Comparison of ENCODE assay signal across 1 cellular context in the genomic region with DNA sequence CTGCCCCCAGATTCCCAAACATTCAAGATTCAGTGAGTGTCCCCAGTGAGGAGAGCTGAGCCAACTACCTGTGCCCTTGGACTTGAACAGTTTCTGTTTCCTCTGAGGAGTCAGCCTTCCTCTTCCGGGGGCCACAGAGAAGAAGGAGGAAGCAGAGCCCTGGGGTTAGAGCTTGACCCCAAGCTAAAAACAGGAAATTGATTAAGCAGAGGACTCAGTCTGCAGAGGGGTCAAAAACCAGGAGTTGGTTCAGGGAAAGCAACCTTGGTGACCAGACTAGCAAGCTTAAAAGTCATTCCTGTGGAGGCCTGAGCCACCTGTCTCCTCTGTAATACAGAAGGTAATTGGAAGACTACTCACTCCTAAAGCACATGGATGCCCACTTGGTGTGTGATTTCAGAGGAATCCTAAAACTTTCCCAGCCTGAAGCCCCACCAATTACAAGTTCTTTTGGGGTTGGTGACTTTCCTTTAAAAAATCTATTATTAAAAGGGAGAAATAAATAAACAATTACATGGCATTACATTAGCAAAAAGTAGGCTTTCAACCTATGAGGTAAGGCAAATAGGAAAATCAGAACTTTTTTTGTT.
TF ChIP-seq lines count a peak whose summit lies in the region.

No MANE protein-coding gene starts in this region.

TF ChIP-seq in HepG2, 621 proteins besides CTCF, POLR2A, EP300 and RAD21 (continued from another document and continues in another):
- TF ChIP-seq HOMEZ (CRISPR knock-in tag; IDR thresholded peaks at IDR 0.05; ENCODE audit: low read depth) (peak; percentile 67), NCOA5 (CRISPR knock-in tag; IDR thresholded peaks at IDR 0.05) (no peak), ZMYM2 (CRISPR knock-in tag; IDR thresholded peaks at IDR 0.05) (no peak), PHB2 (IDR thresholded peaks at IDR 0.05; ENCODE audit: partially characterized antibody) (no peak), ZNF207 (IDR thresholded peaks at IDR 0.05; ENCODE audit: borderline replicate concordance) (no peak), ATF2 (CRISPR knock-in tag; IDR thresholded peaks at IDR 0.05) (peak; percentile 14; the same call in 1 of the 2 replicates), DNMT1 (CRISPR knock-in tag; IDR thresholded peaks at IDR 0.05) (no peak), ZNF780A (CRISPR knock-in tag; IDR thresholded peaks at IDR 0.05) (no peak), GATAD1 (CRISPR knock-in tag; IDR thresholded peaks at IDR 0.05) (peak; percentile 60; the same call in 1 of the 2 replicates), SAP130 (CRISPR knock-in tag; IDR thresholded peaks at IDR 0.05; ENCODE audit: low read depth) (peak; percentile 68), ZNF577 (CRISPR knock-in tag; IDR thresholded peaks at IDR 0.05; ENCODE audit: borderline replicate concordance, low read depth) (no peak), MAF1 (CRISPR knock-in tag; IDR thresholded peaks at IDR 0.05; ENCODE audit: borderline replicate concordance) (no peak), MTF1 (CRISPR knock-in tag; IDR thresholded peaks at IDR 0.05) (no peak), KDM1A (CRISPR knock-in tag; IDR thresholded peaks at IDR 0.05) (no peak), HNRNPUL1 (IDR thresholded peaks at IDR 0.05; ENCODE audit: low read depth, low read length) (no peak), ZNF256 (CRISPR knock-in tag; conservative IDR thresholded peaks at IDR 0.05) (no peak), GPBP1L1 (CRISPR knock-in tag; IDR thresholded peaks at IDR 0.05) (no peak), PHF5A (CRISPR knock-in tag; IDR thresholded peaks at IDR 0.05; ENCODE audit: low read depth, unreplicated experiment) (no peak), ZNF224 (CRISPR knock-in tag; IDR thresholded peaks at IDR 0.05) (no peak), SP1 (IDR thresholded peaks at IDR 0.05) (no peak), SP1 (CRISPR knock-in tag; IDR thresholded peaks at IDR 0.05) (no peak), ESRRA (CRISPR knock-in tag; IDR thresholded peaks at IDR 0.05; ENCODE audit: low read depth) (peak; percentile 62), NR3C1 (CRISPR knock-in tag; IDR thresholded peaks at IDR 0.05) (no peak), ZNF10 (CRISPR knock-in tag; IDR thresholded peaks at IDR 0.05; ENCODE audit: borderline replicate concordance, low read depth) (no peak), ETV5 (CRISPR knock-in tag; IDR thresholded peaks at IDR 0.05; ENCODE audit: borderline replicate concordance) (peak; percentile 99), ZNF605 (CRISPR knock-in tag; IDR thresholded peaks at IDR 0.05) (no peak), PHF21A (CRISPR knock-in tag; IDR thresholded peaks at IDR 0.05) (peak; percentile 75; the same call in 1 of the 2 replicates), ZNF792 (CRISPR knock-in tag; IDR thresholded peaks at IDR 0.05) (0 out of 2 replicates have a peak, but pooled peaks have one; percentile 32), NAIF1 (CRISPR knock-in tag; IDR thresholded peaks at IDR 0.05; ENCODE audit: borderline replicate concordance) (no peak), ZNF432 (CRISPR knock-in tag; IDR thresholded peaks at IDR 0.05; ENCODE audit: borderline replicate concordance) (no peak), ZEB1 (IDR thresholded peaks at IDR 0.05; ENCODE audit: insufficient replicate concordance, low read depth) (peak; percentile 49), WIZ (CRISPR knock-in tag; IDR thresholded peaks at IDR 0.05) (no peak)
- TF ChIP-seq, protein P1, sequence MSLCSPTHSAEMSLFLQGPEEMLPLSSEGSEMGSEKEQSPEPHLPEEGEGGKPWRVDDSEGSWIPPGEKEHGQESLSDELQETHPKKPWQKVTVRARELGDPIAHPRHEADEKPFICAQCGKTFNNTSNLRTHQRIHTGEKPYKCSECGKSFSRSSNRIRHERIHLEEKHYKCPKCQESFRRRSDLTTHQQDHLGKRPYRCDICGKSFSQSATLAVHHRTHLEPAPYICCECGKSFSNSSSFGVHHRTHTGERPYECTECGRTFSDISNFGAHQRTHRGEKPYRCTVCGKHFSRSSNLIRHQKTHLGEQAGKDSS (CRISPR knock-in tag; IDR thresholded peaks at IDR 0.05; ENCODE audit: borderline replicate concordance, low read depth): no peak; the same call in 1 of the 2 replicates
- TF ChIP-seq, protein P2, sequence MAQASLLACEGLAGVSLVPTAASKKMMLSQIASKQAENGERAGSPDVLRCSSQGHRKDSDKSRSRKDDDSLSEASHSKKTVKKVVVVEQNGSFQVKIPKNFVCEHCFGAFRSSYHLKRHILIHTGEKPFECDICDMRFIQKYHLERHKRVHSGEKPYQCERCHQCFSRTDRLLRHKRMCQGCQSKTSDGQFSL (CRISPR knock-in tag; IDR thresholded peaks at IDR 0.05): no peak
- TF ChIP-seq, protein P3, sequence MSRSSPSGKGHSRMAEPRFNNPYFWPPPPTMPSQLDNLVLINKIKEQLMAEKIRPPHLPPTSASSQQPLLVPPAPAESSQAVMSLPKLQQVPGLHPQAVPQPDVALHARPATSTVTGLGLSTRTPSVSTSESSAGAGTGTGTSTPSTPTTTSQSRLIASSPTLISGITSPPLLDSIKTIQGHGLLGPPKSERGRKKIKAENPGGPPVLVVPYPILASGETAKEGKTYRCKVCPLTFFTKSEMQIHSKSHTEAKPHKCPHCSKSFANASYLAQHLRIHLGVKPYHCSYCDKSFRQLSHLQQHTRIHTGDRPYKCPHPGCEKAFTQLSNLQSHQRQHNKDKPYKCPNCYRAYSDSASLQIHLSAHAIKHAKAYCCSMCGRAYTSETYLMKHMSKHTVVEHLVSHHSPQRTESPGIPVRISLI (CRISPR knock-in tag; IDR thresholded peaks at IDR 0.05; ENCODE audit: borderline replicate concordance): peak; percentile 16; the same call in 1 of the 2 replicates
- TF ChIP-seq, protein P4, sequence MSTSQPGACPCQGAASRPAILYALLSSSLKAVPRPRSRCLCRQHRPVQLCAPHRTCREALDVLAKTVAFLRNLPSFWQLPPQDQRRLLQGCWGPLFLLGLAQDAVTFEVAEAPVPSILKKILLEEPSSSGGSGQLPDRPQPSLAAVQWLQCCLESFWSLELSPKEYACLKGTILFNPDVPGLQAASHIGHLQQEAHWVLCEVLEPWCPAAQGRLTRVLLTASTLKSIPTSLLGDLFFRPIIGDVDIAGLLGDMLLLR (CRISPR knock-in tag; IDR thresholded peaks at IDR 0.05): no peak
- TF ChIP-seq, protein P5, sequence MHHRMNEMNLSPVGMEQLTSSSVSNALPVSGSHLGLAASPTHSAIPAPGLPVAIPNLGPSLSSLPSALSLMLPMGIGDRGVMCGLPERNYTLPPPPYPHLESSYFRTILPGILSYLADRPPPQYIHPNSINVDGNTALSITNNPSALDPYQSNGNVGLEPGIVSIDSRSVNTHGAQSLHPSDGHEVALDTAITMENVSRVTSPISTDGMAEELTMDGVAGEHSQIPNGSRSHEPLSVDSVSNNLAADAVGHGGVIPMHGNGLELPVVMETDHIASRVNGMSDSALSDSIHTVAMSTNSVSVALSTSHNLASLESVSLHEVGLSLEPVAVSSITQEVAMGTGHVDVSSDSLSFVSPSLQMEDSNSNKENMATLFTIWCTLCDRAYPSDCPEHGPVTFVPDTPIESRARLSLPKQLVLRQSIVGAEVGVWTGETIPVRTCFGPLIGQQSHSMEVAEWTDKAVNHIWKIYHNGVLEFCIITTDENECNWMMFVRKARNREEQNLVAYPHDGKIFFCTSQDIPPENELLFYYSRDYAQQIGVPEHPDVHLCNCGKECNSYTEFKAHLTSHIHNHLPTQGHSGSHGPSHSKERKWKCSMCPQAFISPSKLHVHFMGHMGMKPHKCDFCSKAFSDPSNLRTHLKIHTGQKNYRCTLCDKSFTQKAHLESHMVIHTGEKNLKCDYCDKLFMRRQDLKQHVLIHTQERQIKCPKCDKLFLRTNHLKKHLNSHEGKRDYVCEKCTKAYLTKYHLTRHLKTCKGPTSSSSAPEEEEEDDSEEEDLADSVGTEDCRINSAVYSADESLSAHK (CRISPR knock-in tag; IDR thresholded peaks at IDR 0.05; ENCODE audit: borderline replicate concordance): no peak
- TF ChIP-seq, protein P6, sequence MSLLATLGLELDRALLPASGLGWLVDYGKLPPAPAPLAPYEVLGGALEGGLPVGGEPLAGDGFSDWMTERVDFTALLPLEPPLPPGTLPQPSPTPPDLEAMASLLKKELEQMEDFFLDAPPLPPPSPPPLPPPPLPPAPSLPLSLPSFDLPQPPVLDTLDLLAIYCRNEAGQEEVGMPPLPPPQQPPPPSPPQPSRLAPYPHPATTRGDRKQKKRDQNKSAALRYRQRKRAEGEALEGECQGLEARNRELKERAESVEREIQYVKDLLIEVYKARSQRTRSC (CRISPR knock-in tag; IDR thresholded peaks at IDR 0.05; ENCODE audit: low read depth): no peak
- TF ChIP-seq, protein P7, sequence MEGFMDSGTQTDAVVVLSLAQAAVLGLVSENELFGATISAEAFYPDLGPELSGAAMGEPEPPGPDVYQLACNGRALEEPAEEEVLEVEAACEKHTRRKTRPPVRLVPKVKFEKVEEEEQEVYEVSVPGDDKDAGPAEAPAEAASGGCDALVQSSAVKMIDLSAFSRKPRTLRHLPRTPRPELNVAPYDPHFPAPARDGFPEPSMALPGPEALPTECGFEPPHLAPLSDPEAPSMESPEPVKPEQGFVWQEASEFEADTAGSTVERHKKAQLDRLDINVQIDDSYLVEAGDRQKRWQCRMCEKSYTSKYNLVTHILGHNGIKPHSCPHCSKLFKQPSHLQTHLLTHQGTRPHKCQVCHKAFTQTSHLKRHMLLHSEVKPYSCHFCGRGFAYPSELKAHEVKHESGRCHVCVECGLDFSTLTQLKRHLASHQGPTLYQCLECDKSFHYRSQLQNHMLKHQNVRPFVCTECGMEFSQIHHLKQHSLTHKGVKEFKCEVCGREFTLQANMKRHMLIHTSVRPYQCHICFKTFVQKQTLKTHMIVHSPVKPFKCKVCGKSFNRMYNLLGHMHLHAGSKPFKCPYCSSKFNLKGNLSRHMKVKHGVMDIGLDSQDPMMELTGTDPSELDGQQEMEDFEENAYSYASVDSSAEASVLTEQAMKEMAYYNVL (CRISPR knock-in tag; IDR thresholded peaks at IDR 0.05; ENCODE audit: borderline replicate concordance): peak; percentile 74; the same call in 1 of the 2 replicates
- TF ChIP-seq, protein P8, sequence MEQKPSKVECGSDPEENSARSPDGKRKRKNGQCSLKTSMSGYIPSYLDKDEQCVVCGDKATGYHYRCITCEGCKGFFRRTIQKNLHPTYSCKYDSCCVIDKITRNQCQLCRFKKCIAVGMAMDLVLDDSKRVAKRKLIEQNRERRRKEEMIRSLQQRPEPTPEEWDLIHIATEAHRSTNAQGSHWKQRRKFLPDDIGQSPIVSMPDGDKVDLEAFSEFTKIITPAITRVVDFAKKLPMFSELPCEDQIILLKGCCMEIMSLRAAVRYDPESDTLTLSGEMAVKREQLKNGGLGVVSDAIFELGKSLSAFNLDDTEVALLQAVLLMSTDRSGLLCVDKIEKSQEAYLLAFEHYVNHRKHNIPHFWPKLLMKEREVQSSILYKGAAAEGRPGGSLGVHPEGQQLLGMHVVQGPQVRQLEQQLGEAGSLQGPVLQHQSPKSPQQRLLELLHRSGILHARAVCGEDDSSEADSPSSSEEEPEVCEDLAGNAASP (CRISPR knock-in tag; IDR thresholded peaks at IDR 0.05; ENCODE audit: borderline replicate concordance): peak; percentile 49; the same call in 1 of the 2 replicates
- TF ChIP-seq, protein P9, sequence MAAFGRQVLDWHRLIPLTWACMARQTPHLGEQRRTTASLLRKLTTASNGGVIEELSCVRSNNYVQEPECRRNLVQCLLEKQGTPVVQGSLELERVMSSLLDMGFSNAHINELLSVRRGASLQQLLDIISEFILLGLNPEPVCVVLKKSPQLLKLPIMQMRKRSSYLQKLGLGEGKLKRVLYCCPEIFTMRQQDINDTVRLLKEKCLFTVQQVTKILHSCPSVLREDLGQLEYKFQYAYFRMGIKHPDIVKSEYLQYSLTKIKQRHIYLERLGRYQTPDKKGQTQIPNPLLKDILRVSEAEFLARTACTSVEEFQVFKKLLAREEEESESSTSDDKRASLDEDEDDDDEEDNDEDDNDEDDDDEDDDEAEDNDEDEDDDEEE (CRISPR knock-in tag; IDR thresholded peaks at IDR 0.05): no peak
- TF ChIP-seq, protein P10, sequence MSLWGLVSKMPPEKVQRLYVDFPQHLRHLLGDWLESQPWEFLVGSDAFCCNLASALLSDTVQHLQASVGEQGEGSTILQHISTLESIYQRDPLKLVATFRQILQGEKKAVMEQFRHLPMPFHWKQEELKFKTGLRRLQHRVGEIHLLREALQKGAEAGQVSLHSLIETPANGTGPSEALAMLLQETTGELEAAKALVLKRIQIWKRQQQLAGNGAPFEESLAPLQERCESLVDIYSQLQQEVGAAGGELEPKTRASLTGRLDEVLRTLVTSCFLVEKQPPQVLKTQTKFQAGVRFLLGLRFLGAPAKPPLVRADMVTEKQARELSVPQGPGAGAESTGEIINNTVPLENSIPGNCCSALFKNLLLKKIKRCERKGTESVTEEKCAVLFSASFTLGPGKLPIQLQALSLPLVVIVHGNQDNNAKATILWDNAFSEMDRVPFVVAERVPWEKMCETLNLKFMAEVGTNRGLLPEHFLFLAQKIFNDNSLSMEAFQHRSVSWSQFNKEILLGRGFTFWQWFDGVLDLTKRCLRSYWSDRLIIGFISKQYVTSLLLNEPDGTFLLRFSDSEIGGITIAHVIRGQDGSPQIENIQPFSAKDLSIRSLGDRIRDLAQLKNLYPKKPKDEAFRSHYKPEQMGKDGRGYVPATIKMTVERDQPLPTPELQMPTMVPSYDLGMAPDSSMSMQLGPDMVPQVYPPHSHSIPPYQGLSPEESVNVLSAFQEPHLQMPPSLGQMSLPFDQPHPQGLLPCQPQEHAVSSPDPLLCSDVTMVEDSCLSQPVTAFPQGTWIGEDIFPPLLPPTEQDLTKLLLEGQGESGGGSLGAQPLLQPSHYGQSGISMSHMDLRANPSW (CRISPR knock-in tag; IDR thresholded peaks at IDR 0.05; ENCODE audit: borderline replicate concordance): no peak
